1 cellular context compared by ENCODE assay signal in the genomic region with DNA sequence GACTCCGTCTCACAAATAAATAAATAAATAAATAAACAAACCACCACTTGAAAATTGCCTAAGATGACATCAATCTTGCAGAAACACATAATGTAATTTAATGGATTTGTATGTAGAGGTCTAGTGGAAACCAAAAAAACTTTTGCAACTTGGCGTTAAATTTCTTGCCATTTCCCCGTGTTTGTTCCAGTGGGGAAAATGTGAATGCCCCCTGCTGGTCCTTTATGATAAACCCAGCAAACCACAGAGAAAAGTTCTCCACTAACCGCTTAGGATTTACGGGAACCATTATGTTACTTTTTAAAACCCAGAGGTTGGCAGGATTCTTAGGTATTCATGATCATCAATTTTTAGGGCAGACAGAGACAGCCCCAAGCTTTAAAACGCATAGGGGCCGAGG.
TF ChIP-seq lines count a peak whose summit lies in the region.

No MANE protein-coding gene starts in this region.

TF ChIP-seq in SK-N-SH treated with all-trans-retinoic acid at 6 μM for 48 hours, 23 proteins besides CTCF, POLR2A, EP300 and RAD21 (continued from another document):
- TF ChIP-seq, protein P1, sequence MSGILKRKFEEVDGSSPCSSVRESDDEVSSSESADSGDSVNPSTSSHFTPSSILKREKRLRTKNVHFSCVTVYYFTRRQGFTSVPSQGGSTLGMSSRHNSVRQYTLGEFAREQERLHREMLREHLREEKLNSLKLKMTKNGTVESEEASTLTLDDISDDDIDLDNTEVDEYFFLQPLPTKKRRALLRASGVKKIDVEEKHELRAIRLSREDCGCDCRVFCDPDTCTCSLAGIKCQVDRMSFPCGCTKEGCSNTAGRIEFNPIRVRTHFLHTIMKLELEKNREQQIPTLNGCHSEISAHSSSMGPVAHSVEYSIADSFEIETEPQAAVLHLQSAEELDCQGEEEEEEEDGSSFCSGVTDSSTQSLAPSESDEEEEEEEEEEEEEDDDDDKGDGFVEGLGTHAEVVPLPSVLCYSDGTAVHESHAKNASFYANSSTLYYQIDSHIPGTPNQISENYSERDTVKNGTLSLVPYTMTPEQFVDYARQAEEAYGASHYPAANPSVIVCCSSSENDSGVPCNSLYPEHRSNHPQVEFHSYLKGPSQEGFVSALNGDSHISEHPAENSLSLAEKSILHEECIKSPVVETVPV (CRISPR knock-in tag; IDR thresholded peaks at IDR 0.05), result no peak
- TF ChIP-seq, protein P2, sequence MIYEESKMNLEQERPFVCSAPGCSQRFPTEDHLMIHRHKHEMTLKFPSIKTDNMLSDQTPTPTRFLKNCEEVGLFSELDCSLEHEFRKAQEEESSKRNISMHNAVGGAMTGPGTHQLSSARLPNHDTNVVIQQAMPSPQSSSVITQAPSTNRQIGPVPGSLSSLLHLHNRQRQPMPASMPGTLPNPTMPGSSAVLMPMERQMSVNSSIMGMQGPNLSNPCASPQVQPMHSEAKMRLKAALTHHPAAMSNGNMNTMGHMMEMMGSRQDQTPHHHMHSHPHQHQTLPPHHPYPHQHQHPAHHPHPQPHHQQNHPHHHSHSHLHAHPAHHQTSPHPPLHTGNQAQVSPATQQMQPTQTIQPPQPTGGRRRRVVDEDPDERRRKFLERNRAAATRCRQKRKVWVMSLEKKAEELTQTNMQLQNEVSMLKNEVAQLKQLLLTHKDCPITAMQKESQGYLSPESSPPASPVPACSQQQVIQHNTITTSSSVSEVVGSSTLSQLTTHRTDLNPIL (CRISPR knock-in tag; IDR thresholded peaks at IDR 0.05; ENCODE audit: low read depth), result no peak
- TF ChIP-seq ZFP30 (CRISPR knock-in tag; IDR thresholded peaks at IDR 0.05) (no peak), RARB (CRISPR knock-in tag; IDR thresholded peaks at IDR 0.05) (no peak)
TF ChIP-seq in SK-N-SH treated with all-trans-retinoic acid at 6 μM for 48 hours: peak in this region for 0.
